ENCODE assay signal across 10 cellular contexts in the genomic region with DNA sequence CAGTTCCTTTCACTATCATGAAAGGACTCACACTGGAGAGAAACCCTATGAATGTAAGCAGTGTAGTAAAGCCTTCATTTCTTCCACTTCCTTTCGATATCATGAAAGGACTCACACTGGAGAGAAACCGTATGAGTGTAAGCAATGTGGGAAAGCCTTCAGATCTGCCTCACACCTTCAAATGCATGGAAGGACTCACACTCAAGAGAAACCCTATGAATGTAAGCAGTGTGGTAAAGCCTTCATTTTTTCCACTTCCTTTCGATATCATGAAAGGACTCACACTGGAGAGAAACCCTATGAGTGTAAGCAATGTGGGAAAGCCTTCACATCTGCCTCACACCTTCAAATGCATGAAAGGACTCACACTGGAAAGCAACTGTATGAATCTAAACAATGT. TPM values are rescaled to one million over a fixed set of nuclear protein-coding genes. Genes with fewer than 3 reads are reported as not detected.
DNase-seq lines count a peak whose midpoint lies in the region; FAIRE-seq and TF ChIP-seq lines count a peak whose summit lies in the region.
"Not testable (repeated sequence)": the region's sequence is repeated elsewhere in the genome, so short reads cannot be mapped to it uniquely, and the experiment has no call there.
"Had no signal": no experiment of that assay in that cellular context is flagged by ENCODE, and none has a peak within 500 bp of the region (broad histone marks: within the 10 kb centered on the region; RNA-seq: fewer than 3 reads in every experiment).

No MANE protein-coding gene starts in this region.

- H3K79me2 ChIP-seq in PC-9 (ENCODE audit: low read depth); mammary epithelial cell (ENCODE audit: insufficient read depth, low read length): not testable (repeated sequence)

- H3K4me3 Mint-ChIP-seq in HFFc6, result 0 out of 2 replicates have a peak overlapping the region, but pooled peaks have one; percentile 49

- H3K9me2 ChIP-seq in PC-9 (ENCODE audit: insufficient read depth), result not testable (repeated sequence)

- not testable (repeated sequence) for H3K9ac ChIP-seq in BLaER1 treated with 17β-estradiol and CSF1 and Interleukin-3, amounts not matched to agents 10 nM and 100 nM; kidney (ENCODE audit: low read length in 2 of 2); skeletal muscle tissue (ENCODE audit: low read depth in 1 of 3, low read length in 3 of 3)
- H3K9ac ChIP-seq in mammary epithelial cell (ENCODE audit: insufficient read depth, low read length), result peak overlapping the region; percentile 13

- peak overlapping the region; percentile 2 to 52 (median 36); a peak in 16 of 20 replicates for H3K4me3 ChIP-seq in BLaER1 treated with 17β-estradiol and CSF1 and Interleukin-3, amounts not matched to agents 10 nM and 100 nM
- H3K4me3 ChIP-seq in PC-9, result 0 out of 2 replicates have a peak overlapping the region, but pooled peaks have one; percentile 12
- not testable (repeated sequence) for H3K4me3 ChIP-seq in mammary epithelial cell (replicated peaks in 1 of 3; ENCODE audit: insufficient read depth in 1 of 3, low read depth in 2 of 3, low read length in 3 of 3)
- peak overlapping the region; percentile 22 to 51 for H3K4me3 ChIP-seq in kidney (ENCODE audit: low read length in 2 of 2)
- peak overlapping the region; percentile 43 to 55 for H3K4me3 ChIP-seq in muscle layer of duodenum (ENCODE audit: low read depth in 1 of 2, low read length in 2 of 2)
- H3K4me3 ChIP-seq in skeletal muscle tissue (ENCODE audit: low read length in 3 of 3), result peak overlapping the region in 2 of 3 donors; percentile 10 to 62

- H3K4me1 ChIP-seq in BLaER1 treated with 17β-estradiol and CSF1 and Interleukin-3, amounts not matched to agents 10 nM and 100 nM; PC-9 (replicated peaks; ENCODE audit: insufficient read depth); mammary epithelial cell (ENCODE audit: insufficient read depth, low read length); kidney (ENCODE audit: control insufficient read depth in 1 of 2, insufficient read depth in 1 of 2, low read depth in 1 of 2, low read length in 2 of 2); muscle layer of duodenum (ENCODE audit: control insufficient read depth in 1 of 2, insufficient read depth in 2 of 2, low read length in 2 of 2); skeletal muscle tissue (ENCODE audit: control insufficient read depth in 3 of 3, insufficient read depth in 3 of 3, low read length in 3 of 3): not testable (repeated sequence)

- POLR2A ChIA-PET in PC-9 (lab: Charles Lee; ENCODE audit: unreplicated experiment), result not testable (repeated sequence)

- in situ Hi-C loops in mammary epithelial cell (cut with MboI; ENCODE audit: low sequenced_read_pairs in 2 of 2), result not testable (repeated sequence)

- H3K9me3 ChIP-seq in BLaER1 treated with 17β-estradiol and CSF1 and Interleukin-3, amounts not matched to agents 10 nM and 100 nM (replicated peaks in 1 of 11), result peaks cover 100% of the 10 kb centered on the region in 11 experiments
- H3K9me3 ChIP-seq in PC-9 (ENCODE audit: insufficient read depth, low read depth) (peaks cover 48% of the 10 kb centered on the region), mammary epithelial cell (replicated peaks; ENCODE audit: insufficient read depth, low read length) (peaks cover 43% of the 10 kb centered on the region), kidney (ENCODE audit: control insufficient read depth in 1 of 2, low read length in 2 of 2) (peaks cover 43 to 87% of the 10 kb centered on the region in 2 donors), muscle layer of duodenum (ENCODE audit: control insufficient read depth in 1 of 2, low read length in 2 of 2) (peaks cover 52 to 95% of the 10 kb centered on the region in 2 donors), skeletal muscle tissue (ENCODE audit: control insufficient read depth in 3 of 3, low read length in 3 of 3) (peaks cover 42 to 65% (median 56%) of the 10 kb centered on the region in 3 donors)

- peaks cover 60% of the 10 kb centered on the region for H3K36me3 Mint-ChIP-seq in HFFc6 (ENCODE audit: low read depth)

- TF ChIP-seq CTCF in HFFc6 (IDR thresholded peaks at IDR 0.05); PC-9 (conservative IDR thresholded peaks at IDR 0.05); mammary epithelial cell (conservative IDR thresholded peaks at IDR 0.05 in 1 of 2, IDR thresholded peaks at IDR 0.05 in 1 of 2; ENCODE audit: extremely low read depth in 1 of 2, insufficient read depth in 1 of 2, low read depth in 1 of 2, low read length in 2 of 2); kidney (IDR thresholded peaks at IDR 0.05; ENCODE audit: borderline replicate concordance, extremely low read depth, insufficient read depth): not testable (repeated sequence)

- BruUV-seq in PC-9 (replicated peaks; lab: Mats Ljungman, UMichigan); mammary epithelial cell (replicated peaks; lab: Mats Ljungman, UMichigan): not testable (repeated sequence)

- H2AFZ ChIP-seq in PC-9; mammary epithelial cell (ENCODE audit: low read depth, low read length): not testable (repeated sequence)

- CTCF ChIA-PET in PC-9 (lab: Charles Lee); mammary epithelial cell (lab: Charles Lee; ENCODE audit: low non-redundant PET): not testable (repeated sequence)

- FAIRE-seq in kidney (lab: Jason Lieb, UNC), result not testable (repeated sequence)

- peaks cover 85% of the 10 kb centered on the region for H3K9me3 Mint-ChIP-seq in HFFc6

- 54% methylated on average over 3 of the region's 3 CpGs for WGBS in mammary epithelial cell (ENCODE audit: low coverage, missing lambda C conversion rate)

- not testable (repeated sequence) for H3F3A ChIP-seq in PC-9 (ENCODE audit: insufficient read depth, low read depth)

- not testable (repeated sequence) for H3K27me3 Mint-ChIP-seq in HFFc6 (ENCODE audit: insufficient read depth)

- dilution Hi-C loops in mammary epithelial cell (cut with HindIII; ENCODE audit: low sequenced_read_pairs), result not testable (repeated sequence)

- intact Hi-C loops in PC-9 (cut with micrococcal nuclease; ENCODE audit: unreplicated experiment); mammary epithelial cell (cut with micrococcal nuclease); kidney (cut with DNase I): not testable (repeated sequence)

- not testable (repeated sequence) for H3K4me2 ChIP-seq in BLaER1 treated with 17β-estradiol and CSF1 and Interleukin-3, amounts not matched to agents 10 nM and 100 nM; PC-9; mammary epithelial cell (ENCODE audit: insufficient read depth, low read depth, low read length)

- DNase-seq in HFFc6, PC-9, mammary epithelial cell, kidney: not testable (repeated sequence)

- H3K27me3 ChIP-seq in BLaER1 treated with 17β-estradiol and CSF1 and Interleukin-3, amounts not matched to agents 10 nM and 100 nM; PC-9 (ENCODE audit: insufficient read depth, low read depth); mammary epithelial cell (ENCODE audit: insufficient read depth, low read length); muscle layer of duodenum (ENCODE audit: low read depth, low read length); skeletal muscle tissue (ENCODE audit: control insufficient read depth in 3 of 3, insufficient read depth in 3 of 3, low read length in 3 of 3): not testable (repeated sequence)

- peaks cover 91 to 100% (median 98%) of the 10 kb centered on the region in 11 experiments for H3K36me3 ChIP-seq in BLaER1 treated with 17β-estradiol and CSF1 and Interleukin-3, amounts not matched to agents 10 nM and 100 nM
- not testable (repeated sequence) for H3K36me3 ChIP-seq in PC-9 (ENCODE audit: low read depth); mammary epithelial cell (ENCODE audit: insufficient read depth, low read length)
- H3K36me3 ChIP-seq in kidney (ENCODE audit: control insufficient read depth in 1 of 2, insufficient read depth in 2 of 2, low read length in 2 of 2), result peaks cover 39 to 46% of the 10 kb centered on the region in 2 donors
- H3K36me3 ChIP-seq in muscle layer of duodenum (ENCODE audit: control insufficient read depth in 1 of 2, insufficient read depth in 2 of 2, low read length in 2 of 2), result peaks cover 37 to 75% of the 10 kb centered on the region in 2 donors
- peaks cover 53 to 62% (median 57%) of the 10 kb centered on the region in 3 donors for H3K36me3 ChIP-seq in skeletal muscle tissue (ENCODE audit: control insufficient read depth in 3 of 3, insufficient read depth in 3 of 3, low read length in 3 of 3)

- not testable (repeated sequence) for H3K27ac ChIP-seq in BLaER1 treated with 17β-estradiol and CSF1 and Interleukin-3, amounts not matched to agents 10 nM and 100 nM; PC-9; mammary epithelial cell (ENCODE audit: insufficient read depth, low read depth, low read length); kidney (ENCODE audit: low read depth in 2 of 2, low read length in 2 of 2); muscle layer of duodenum (ENCODE audit: low read length); skeletal muscle tissue (ENCODE audit: low read depth, low read length)

- H4K20me1 ChIP-seq in BLaER1 treated with 17β-estradiol and CSF1 and Interleukin-3, amounts not matched to agents 10 nM and 100 nM; PC-9 (ENCODE audit: insufficient read depth); mammary epithelial cell (ENCODE audit: insufficient read depth, low read length): not testable (repeated sequence)

- H3K27ac Mint-ChIP-seq in HFFc6, result not testable (repeated sequence)

- H3K4me1 Mint-ChIP-seq in HFFc6 (ENCODE audit: low read depth), result not testable (repeated sequence)

RNA-seq across cellular contexts. Expression of gene ZNF844, which starts 11.8 kb away (rescaled TPM):
- 1 to 10 TPM; 1.1 to 4.1 (median 1.3) TPM for total RNA-seq in HFFc6 (2021; fragmentation: NEBNext Ultra II Directional; extraction: Animal tissue kit (Norgen Biotek cat#: 25700))
- 4.9 and 6.6 TPM in 2 replicates for total RNA-seq in PC-9 (2021)
- 1 to 10 TPM; 1.0 to 4.2 TPM for total RNA-seq in mammary epithelial cell
- 0.06 TPM for polyA plus RNA-seq in mammary epithelial cell
- not detected for polyA minus RNA-seq in mammary epithelial cell
- total RNA-seq in kidney, result 28.1 TPM
- polyA plus RNA-seq in kidney (ENCODE audit: insufficient read depth, low read depth, low replicate concordance), result 7.4 TPM
- 9.4 TPM for total RNA-seq in skeletal muscle tissue
- total RNA-seq: A172 had no signal

RNA-seq across cellular contexts. Expression of gene ZNF878, which starts 23.6 kb away (rescaled TPM):
- total RNA-seq in HFFc6 (2021; fragmentation: NEBNext Ultra II Directional; extraction: Animal tissue kit (Norgen Biotek cat#: 25700)), result under 1 TPM in 3 of 6 experiments, not detected in 3; 0.11 to 0.17 (median 0.17) TPM
- total RNA-seq in PC-9 (2021) (0.33 and 0.46 TPM in 2 replicates), mammary epithelial cell (under 1 TPM; 0.17 to 0.24 TPM), kidney (0.60 TPM), skeletal muscle tissue (0.52 TPM)
- polyA plus RNA-seq in mammary epithelial cell (0.05 TPM), kidney (ENCODE audit: insufficient read depth, low read depth, low replicate concordance) (0.67 TPM)
- 4.1 TPM for polyA minus RNA-seq in mammary epithelial cell
- total RNA-seq: A172; CD4-positive, alpha-beta memory T cell had no signal
- polyA plus RNA-seq: CD4-positive, alpha-beta memory T cell had no signal

RNA-seq across cellular contexts. Expression of gene ZNF433, which starts 40.9 kb away (rescaled TPM):
- total RNA-seq in HFFc6 (2021; fragmentation: NEBNext Ultra II Directional; extraction: Animal tissue kit (Norgen Biotek cat#: 25700)), result 1 to 10 TPM; 3.2 to 4.1 (median 3.8) TPM
- 2.6 and 3.1 TPM in 2 replicates for total RNA-seq in PC-9 (2021)
- total RNA-seq in mammary epithelial cell, result 1 to 10 TPM; 2.7 to 4.5 TPM
- 0.46 TPM for polyA plus RNA-seq in mammary epithelial cell
- 2.5 TPM for polyA minus RNA-seq in mammary epithelial cell
- 13.6 TPM for total RNA-seq in kidney
- polyA plus RNA-seq in kidney (ENCODE audit: insufficient read depth, low read depth, low replicate concordance), result 10.5 TPM
- total RNA-seq in skeletal muscle tissue, result 4.2 TPM
- total RNA-seq: G401 had no signal
